15 cellular contexts compared by ENCODE assay signal in genomic region chr17:60901806-60902205, GRCh38.
DNase-seq lines count a peak whose midpoint lies in the region; ATAC-seq lines count a peak whose summit lies in the region.
"Had no signal": no experiment of that assay in that cellular context is flagged by ENCODE, and none has a peak within 500 bp of the region (broad histone marks: within the 10 kb centered on the region; RNA-seq: fewer than 3 reads in every experiment).

No MANE protein-coding gene starts in this region.

- H3K36me3 Mint-ChIP-seq in activated naive CD4-positive, alpha-beta T cell treated with anti-CD3 and anti-CD28 coated beads, Interleukin-2, amount 50 U/mL, for 72 hours = peaks cover 3 to 6% of the 10 kb centered on the region in 2 donors

- DNase-seq in HCEC 1CT = peak; percentile 92
- DNase-seq in amniotic stem cell (lab: John Stamatoyannopoulos, UW) = peak; percentile 48
- DNase-seq in fibroblast of peridontal ligament (ENCODE audit: extremely low read depth) = peak; percentile 92
- no peak for DNase-seq in activated CD8-positive, alpha-beta memory T cell treated with anti-CD3 and anti-CD28 coated beads, Interleukin-2, amount 50 U/mL, for 4 hours
- no peak for DNase-seq in activated naive CD4-positive, alpha-beta T cell treated with anti-CD3 and anti-CD28 coated beads, Interleukin-2, amount 50 U/mL, for 72 hours (ENCODE audit: low spot score in 2 of 2)
- no peak for DNase-seq in NCI-H187 (lab: John Stamatoyannopoulos, UW)
- DNase-seq: activated CD8-positive, alpha-beta T cell treated with anti-CD3 and anti-CD28 coated beads, Interleukin-2, amount 10 ng/mL, durations not matched to agents 7 days and 5 days; activated naive CD4-positive, alpha-beta T cell; left cardiac atrium; naive B cell; NCI-H1092; NCI-H510A; right cardiac atrium had no signal

- no peak for ATAC-seq in activated naive CD4-positive, alpha-beta T cell treated with anti-CD3 and anti-CD28 coated beads, Interleukin-2, amount 50 U/mL, for 72 hours
- ATAC-seq in GM19328 (IDR thresholded peaks at IDR 0.05; ENCODE audit: unreplicated experiment) = no peak
- ATAC-seq: activated CD8-positive, alpha-beta T cell treated with anti-CD3 and anti-CD28 coated beads, Interleukin-2, amount 10 ng/mL, durations not matched to agents 7 days and 5 days; GM23338; right cardiac atrium had no signal

- no peak overlapping the region for H3K27ac Mint-ChIP-seq in activated naive CD4-positive, alpha-beta T cell treated with anti-CD3 and anti-CD28 coated beads, Interleukin-2, amount 50 U/mL, for 72 hours
- H3K27ac Mint-ChIP-seq: activated CD8-positive, alpha-beta T cell treated with anti-CD3 and anti-CD28 coated beads, Interleukin-2, amount 10 ng/mL, durations not matched to agents 7 days and 5 days; GM23338 had no signal

- H3K9me3 Mint-ChIP-seq in activated naive CD4-positive, alpha-beta T cell treated with anti-CD3 and anti-CD28 coated beads, Interleukin-2, amount 50 U/mL, for 72 hours = peaks cover 2 to 11% of the 10 kb centered on the region in 2 donors

Comparison
In these comparisons a context has a peak if more than half of its experiments do, and no peak if none do; other contexts are left out.
1. DNase-seq: peak in HCEC 1CT (single experiment), amniotic stem cell (single experiment) and fibroblast of peridontal ligament (single experiment); none in activated CD8-positive, alpha-beta memory T cell treated with anti-CD3 and anti-CD28 coated beads, Interleukin-2, amount 50 U/mL, for 4 hours (single experiment), activated naive CD4-positive, alpha-beta T cell treated with anti-CD3 and anti-CD28 coated beads, Interleukin-2, amount 50 U/mL, for 72 hours (0 of 2) and NCI-H187 (0 of 2).